ENCODE assay signal across 11 cellular contexts in the genomic region with DNA sequence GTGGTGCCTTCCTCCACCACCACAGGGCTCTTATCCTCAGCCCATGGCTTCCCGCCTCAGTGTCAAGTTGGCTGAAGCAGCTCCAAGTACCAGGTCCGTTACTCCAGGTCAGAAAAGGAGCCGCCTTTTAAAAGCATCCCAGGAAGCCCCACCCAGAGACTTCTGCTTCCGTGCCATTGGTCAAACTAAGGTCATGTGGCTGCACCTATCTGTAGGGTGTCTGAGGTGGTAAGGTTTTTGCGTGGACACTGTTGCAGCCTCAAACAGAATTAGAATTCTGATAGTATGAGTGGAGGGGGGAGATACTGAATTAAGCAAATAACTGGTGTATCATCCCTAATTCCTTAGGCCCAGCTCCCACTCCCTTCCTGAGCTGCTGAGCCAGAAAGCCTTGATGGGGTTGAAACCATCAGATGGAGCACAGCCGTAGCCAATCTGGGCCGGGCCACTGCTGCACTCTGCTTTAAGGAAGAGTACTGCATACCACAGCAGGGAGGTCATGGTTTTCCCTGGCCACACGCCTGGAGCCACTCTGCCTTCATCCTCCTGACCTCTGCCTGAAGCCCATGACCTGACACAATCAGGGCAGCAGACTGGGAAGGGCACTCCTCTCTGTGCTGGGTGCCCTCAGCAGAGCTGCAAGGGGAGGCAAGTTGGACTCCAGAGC. TPM values are rescaled to one million over a fixed set of nuclear protein-coding genes. Genes with fewer than 3 reads are reported as not detected.
DNase-seq lines count a peak whose midpoint lies in the region; ATAC-seq, FAIRE-seq and TF ChIP-seq lines count a peak whose summit lies in the region.
"Had no signal": no experiment of that assay in that cellular context is flagged by ENCODE, and none has a peak within 500 bp of the region (broad histone marks: within the 10 kb centered on the region; RNA-seq: fewer than 3 reads in every experiment).

No MANE protein-coding gene starts in this region.

- TF ChIP-seq POLR2A in GM12892 (IDR thresholded peaks at IDR 0.05; ENCODE audit: low read depth, low read length) = no peak

- H3K4me1 Mint-ChIP-seq in nephron progenitor cell = peaks cover 26% of the 10 kb centered on the region

- no peak overlapping the region for H3K4me3 Mint-ChIP-seq in nephron progenitor cell
- H3K4me3 Mint-ChIP-seq: CD4-positive, alpha-beta T cell had no signal

- peaks cover 3% of the 10 kb centered on the region; the same call in 1 of the 2 replicates for H3K4me1 ChIP-seq in BE2C

- no peaks in the 10 kb centered on the region for H3K36me3 Mint-ChIP-seq in nephron progenitor cell (ENCODE audit: low read depth)

- DNase-seq in AG10803 (ENCODE audit: low read depth) (peak; percentile 90), RCC 7860 (ENCODE audit: low spot score) (peak; percentile 82), fibroblast of the conjunctiva (ENCODE audit: low read depth) (peak; percentile 44), nephron progenitor cell (no peak), BE2C (no peak), GM12892 (ENCODE audit: insufficient read length) (no peak)
- no peak for DNase-seq in stimulated activated CD4-positive, alpha-beta T cell treated with anti-CD3 and anti-CD28 coated beads, Interleukin-4, amount 100 ng/mL, for 1 hour
- DNase-seq: activated CD8-positive, alpha-beta memory T cell treated with anti-CD3 and anti-CD28 coated beads for 24 hours; CD4-positive, alpha-beta T cell; NCI-H1048 had no signal

- H3K4me3 ChIP-seq in AG10803 (ENCODE audit: low read length) = no peak overlapping the region
- H3K4me3 ChIP-seq in BE2C (ENCODE audit: low read depth, low read length) = no peak overlapping the region

- FAIRE-seq in RCC 7860 (lab: Jason Lieb, UNC) = peak; percentile 65
- FAIRE-seq in GM12892 (lab: Jason Lieb, UNC) = no peak

- no peak for TF ChIP-seq CTCF in AG10803 (conservative IDR thresholded peaks at IDR 0.05; ENCODE audit: low read length)
- TF ChIP-seq CTCF in nephron progenitor cell (IDR thresholded peaks at IDR 0.05) = no peak
- no peak for TF ChIP-seq CTCF in BE2C (IDR thresholded peaks at IDR 0.05; ENCODE audit: low read depth, low read length)

- peak overlapping the region; percentile 50 for H3K27ac Mint-ChIP-seq in nephron progenitor cell
- H3K27ac Mint-ChIP-seq: CD4-positive, alpha-beta T cell had no signal

- H3K27me3 ChIP-seq in BE2C = no peaks in the 10 kb centered on the region

- peaks cover 8% of the 10 kb centered on the region for H3K27me3 Mint-ChIP-seq in nephron progenitor cell (ENCODE audit: low read depth, poor library complexity)
- H3K27me3 Mint-ChIP-seq: CD4-positive, alpha-beta T cell had no signal

- no peak for ATAC-seq in GM19023 (IDR thresholded peaks at IDR 0.05; ENCODE audit: unreplicated experiment)

- H3K36me3 ChIP-seq in BE2C = no peaks in the 10 kb centered on the region

- no peaks in the 10 kb centered on the region for H3K9me3 Mint-ChIP-seq in nephron progenitor cell
- H3K9me3 Mint-ChIP-seq: CD4-positive, alpha-beta T cell had no signal

- no peaks in the 10 kb centered on the region for H3K9me3 ChIP-seq in BE2C

RNA-seq across cellular contexts. Expression of a gene that starts 8.4 kb away (rescaled TPM):
- not detected for polyA plus RNA-seq in BE2C (2012; ENCODE audit: insufficient read depth, insufficient read length, low read depth)
- not detected for polyA plus RNA-seq in GM12892 (2012; ENCODE audit: missing spikeins)

RNA-seq across cellular contexts. Expression of a gene that starts 54.5 kb away (rescaled TPM):
- 54.3 TPM for polyA plus RNA-seq in BE2C (2012; ENCODE audit: insufficient read depth, insufficient read length, low read depth)
- polyA plus RNA-seq in GM12892 (2012; ENCODE audit: missing spikeins) = 39.2 TPM

RNA-seq across cellular contexts. Expression of a gene that starts 54.6 kb away (rescaled TPM):
- polyA plus RNA-seq in BE2C (2012; ENCODE audit: insufficient read depth, insufficient read length, low read depth) = 7.3 TPM
- 8.2 TPM for polyA plus RNA-seq in GM12892 (2012; ENCODE audit: missing spikeins)

Comparison
In these comparisons a context has a peak if more than half of its experiments do, and no peak if none do; other contexts are left out.
1. DNase-seq: peak in AG10803 (single experiment), RCC 7860 (single experiment) and fibroblast of the conjunctiva (single experiment); none in nephron progenitor cell (single experiment), BE2C (single experiment), stimulated activated CD4-positive, alpha-beta T cell treated with anti-CD3 and anti-CD28 coated beads, Interleukin-4, amount 100 ng/mL, for 1 hour (single experiment) and GM12892 (single experiment).